31 cellular contexts compared by ENCODE assay signal in genomic region chr11:2263724-2264360, GRCh38. TPM values are rescaled to one million over a fixed set of nuclear protein-coding genes. Genes with fewer than 3 reads are reported as not detected.
"Had no signal": no experiment of that assay in that cellular context is flagged by ENCODE, and none has a peak within 500 bp of the region (broad histone marks: within the 10 kb centered on the region; RNA-seq: fewer than 3 reads in every experiment).

No MANE protein-coding gene starts in this region.

- H3K9me3 ChIP-seq: ascending aorta, left lung, lower lobe of right lung, neutrophil, ovary, sigmoid colon, stomach, tibial artery had no signal

- H3K27ac ChIP-seq: ascending aorta, cardiac muscle cell, foreskin keratinocyte, left lung, lower lobe of right lung, neutrophil, ovary, sigmoid colon, stomach, tibial artery, WERI-Rb-1 had no signal

- H3K4me3 Mint-ChIP-seq: activated CD4-positive, alpha-beta memory T cell treated with anti-CD3 and anti-CD28 coated beads, Interleukin-2, amount 10 ng/mL, durations not matched to agents 7 days and 5 days; activated CD4-positive, alpha-beta T cell treated with anti-CD3 and anti-CD28 coated beads, Interleukin-2, amount 10 ng/mL, durations not matched to agents 7 days and 5 days; activated naive CD4-positive, alpha-beta T cell treated with anti-CD3 and anti-CD28 coated beads, Interleukin-2, amount 10 ng/mL, durations not matched to agents 7 days and 5 days; activated naive CD8-positive, alpha-beta T cell treated with anti-CD3 and anti-CD28 coated beads, Interleukin-2, amount 10 ng/mL, durations not matched to agents 7 days and 5 days; brain; naive thymus-derived CD8-positive, alpha-beta T cell; stimulated activated naive B cell treated with anti-CD40 and anti-IgM and Interleukin-4, amounts not matched to agents 10 μg/mL and 1 μg/mL and 100 μg/mL, for 72 hours; T-helper 17 cell had no signal

- H3K4me1 ChIP-seq: ascending aorta, foreskin keratinocyte had no signal

- H3K36me3 ChIP-seq: ascending aorta, cardiac muscle cell, left lung, lower lobe of right lung, neutrophil, ovary, sigmoid colon, stomach, tibial artery, WERI-Rb-1 had no signal

- H3K9me3 Mint-ChIP-seq: activated CD4-positive, alpha-beta memory T cell treated with anti-CD3 and anti-CD28 coated beads, Interleukin-2, amount 10 ng/mL, durations not matched to agents 7 days and 5 days; activated CD4-positive, alpha-beta T cell treated with anti-CD3 and anti-CD28 coated beads, Interleukin-2, amount 10 ng/mL, durations not matched to agents 7 days and 5 days; activated naive CD4-positive, alpha-beta T cell treated with anti-CD3 and anti-CD28 coated beads, Interleukin-2, amount 10 ng/mL, durations not matched to agents 7 days and 5 days; activated naive CD8-positive, alpha-beta T cell treated with anti-CD3 and anti-CD28 coated beads, Interleukin-2, amount 10 ng/mL, durations not matched to agents 7 days and 5 days; brain; naive thymus-derived CD8-positive, alpha-beta T cell; stimulated activated naive B cell treated with anti-CD40 and anti-IgM and Interleukin-4, amounts not matched to agents 10 μg/mL and 1 μg/mL and 100 μg/mL, for 72 hours had no signal

- H3K4me3 ChIP-seq: ascending aorta, cardiac muscle cell, left lung, lower lobe of right lung, ovary, sigmoid colon, smooth muscle cell, stomach, tibial artery had no signal

- H3K27ac Mint-ChIP-seq: activated CD4-positive, alpha-beta memory T cell treated with anti-CD3 and anti-CD28 coated beads, Interleukin-2, amount 10 ng/mL, durations not matched to agents 7 days and 5 days; activated CD4-positive, alpha-beta T cell treated with anti-CD3 and anti-CD28 coated beads, Interleukin-2, amount 10 ng/mL, durations not matched to agents 7 days and 5 days; activated naive CD4-positive, alpha-beta T cell treated with anti-CD3 and anti-CD28 coated beads, Interleukin-2, amount 10 ng/mL, durations not matched to agents 7 days and 5 days; activated naive CD8-positive, alpha-beta T cell treated with anti-CD3 and anti-CD28 coated beads, Interleukin-2, amount 10 ng/mL, durations not matched to agents 7 days and 5 days; brain; naive thymus-derived CD8-positive, alpha-beta T cell; progenitor cell of endocrine pancreas; stimulated activated naive B cell treated with anti-CD40 and anti-IgM and Interleukin-4, amounts not matched to agents 10 μg/mL and 1 μg/mL and 100 μg/mL, for 72 hours; T-helper 17 cell had no signal

- H3K27me3 ChIP-seq: ascending aorta, ovary had no signal

- H3K4me1 Mint-ChIP-seq: brain had no signal

- ATAC-seq: activated CD4-positive, CD25-positive, alpha-beta regulatory T cell treated with anti-CD3 and anti-CD28 coated beads, Interleukin-2, amount 50 U/mL, for 24 hours; esophagus mucosa; foreskin keratinocyte; left lung; lower lobe of right lung; naive thymus-derived CD8-positive, alpha-beta T cell; stimulated activated naive B cell treated with anti-CD40 and anti-IgM and Interleukin-4, amounts not matched to agents 10 μg/mL and 1 μg/mL and 100 μg/mL, for 72 hours; T-helper 17 cell had no signal

- H3K36me3 Mint-ChIP-seq: activated naive CD4-positive, alpha-beta T cell treated with anti-CD3 and anti-CD28 coated beads, Interleukin-2, amount 10 ng/mL, durations not matched to agents 7 days and 5 days; activated naive CD8-positive, alpha-beta T cell treated with anti-CD3 and anti-CD28 coated beads, Interleukin-2, amount 10 ng/mL, durations not matched to agents 7 days and 5 days; brain; naive thymus-derived CD8-positive, alpha-beta T cell; stimulated activated naive B cell treated with anti-CD40 and anti-IgM and Interleukin-4, amounts not matched to agents 10 μg/mL and 1 μg/mL and 100 μg/mL, for 72 hours had no signal

- DNase-seq: activated CD4-positive, alpha-beta memory T cell treated with anti-CD3 and anti-CD28 coated beads, Interleukin-2, amount 10 ng/mL, durations not matched to agents 7 days and 5 days; activated CD4-positive, alpha-beta T cell treated with anti-CD3 and anti-CD28 coated beads, Interleukin-2, amount 10 ng/mL, durations not matched to agents 7 days and 5 days; activated gamma-delta T cell; activated naive CD4-positive, alpha-beta T cell treated with anti-CD3 and anti-CD28 coated beads, Interleukin-2, amount 10 ng/mL, durations not matched to agents 7 days and 5 days; activated naive CD8-positive, alpha-beta T cell treated with anti-CD3 and anti-CD28 coated beads, Interleukin-2, amount 10 ng/mL, durations not matched to agents 7 days and 5 days; cortex of kidney; foreskin keratinocyte; kidney glomerular epithelial cell; lower lobe of right lung; mesenchymal stem cell; naive thymus-derived CD8-positive, alpha-beta T cell; sigmoid colon; stimulated activated CD4-positive, alpha-beta T cell treated with anti-CD3 and anti-CD28 coated beads, Interleukin-15, amount 100 ng/mL, for 24 hours; stimulated activated naive B cell treated with anti-CD40 and anti-IgM and Interleukin-4, amounts not matched to agents 10 μg/mL and 1 μg/mL and 100 μg/mL, for 72 hours; stomach; T-helper 17 cell; T1000; tibial artery; WERI-Rb-1 had no signal

RNA-seq across cellular contexts. Expression of gene ASCL2, which starts 6.5 kb away (rescaled TPM):
- total RNA-seq: ascending aorta, cardiac muscle cell, glomerular endothelial cell, renal cortical epithelial cell, smooth muscle cell had no signal
- polyA plus RNA-seq: cardiac muscle cell had no signal

RNA-seq across cellular contexts. Expression of gene C11orf21, which starts 37.9 kb away (rescaled TPM):
- total RNA-seq: ascending aorta, foreskin keratinocyte, glomerular endothelial cell, smooth muscle cell had no signal
- polyA plus RNA-seq: foreskin keratinocyte, smooth muscle cell had no signal

RNA-seq across cellular contexts. Expression of gene TSPAN32, which starts 38.0 kb away (rescaled TPM):
- total RNA-seq: esophagus mucosa, foreskin keratinocyte, glomerular endothelial cell, renal cortical epithelial cell, smooth muscle cell had no signal
- polyA plus RNA-seq: foreskin keratinocyte, smooth muscle cell had no signal
